In the genomic region with DNA sequence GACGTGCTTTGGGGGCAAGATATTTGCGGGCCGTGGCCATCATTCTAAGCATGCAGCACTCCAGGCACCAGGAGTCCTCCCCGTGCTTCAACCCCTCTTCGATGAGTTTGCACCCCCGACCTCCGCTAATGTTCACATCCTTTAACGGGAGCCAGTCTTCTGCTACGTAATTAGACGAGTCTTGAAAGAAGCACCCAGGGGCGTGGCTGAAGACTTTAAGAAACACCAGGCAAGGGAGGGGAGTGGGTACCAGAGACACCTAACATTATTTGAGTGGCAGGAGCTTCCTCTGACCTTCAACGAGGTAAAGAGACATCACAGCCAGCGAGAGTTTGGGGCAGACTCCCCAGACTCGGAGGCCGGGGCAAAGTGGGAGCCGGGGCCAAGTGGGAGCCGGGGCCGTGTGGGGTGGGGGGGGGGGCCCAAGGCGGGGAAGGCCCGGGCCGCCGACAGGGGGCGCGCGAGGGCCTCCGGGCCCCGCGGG, we compare ENCODE assay signal across 8 cellular contexts. TPM values are rescaled to one million over a fixed set of nuclear protein-coding genes. Genes with fewer than 3 reads are reported as not detected.
A peak's percentile ranks its signal among the peaks of the same experiment; 100 is the strongest.
DNase-seq lines count a peak whose midpoint lies in the region; ATAC-seq and TF ChIP-seq lines count a peak whose summit lies in the region.

No MANE protein-coding gene starts in this region.

- H3K36me3 Mint-ChIP-seq in naive B cell = peaks cover 2 to 6% of the 10 kb centered on the region in 2 donors

- no peak for TF ChIP-seq POLR2A in GM18505 (IDR thresholded peaks at IDR 0.05; ENCODE audit: borderline replicate concordance, extremely low read depth, insufficient read depth, insufficient read length)

- peak overlapping the region; percentile 72 to 97 (median 96) for H3K27ac Mint-ChIP-seq in naive B cell

- TF ChIP-seq CTCF in A673 (conservative IDR thresholded peaks at IDR 0.05; ENCODE audit: low read depth, low read length) = peak; percentile 44
- peak; percentile 100 for TF ChIP-seq CTCF in Panc1 (IDR thresholded peaks at IDR 0.05)
- no peak for TF ChIP-seq CTCF in colonic mucosa (IDR thresholded peaks at IDR 0.05)

- BruUV-seq in A673 (replicated peaks; lab: Mats Ljungman, UMichigan) (no TSS peak), Panc1 (replicated peaks; lab: Mats Ljungman, UMichigan) (no TSS peak)

- in situ Hi-C loops in Panc1 (cut with HindIII; ENCODE audit: low pct_unique_long_range_greater_than_20kb, low sequenced_read_pairs) = no loop called here

- DNase-seq in A673 (ENCODE audit: low spot score) (peak; percentile 71), Panc1 (ENCODE audit: low read depth, low spot score) (no peak), colonic mucosa (peak; percentile 30), naive B cell (peak; percentile 64), NCI-H510A (lab: John Stamatoyannopoulos, UW) (no peak), AG08396 (ENCODE audit: low spot score) (no peak)

- H3K9me3 Mint-ChIP-seq in naive B cell = no peaks in the 10 kb centered on the region

- H3K27me3 Mint-ChIP-seq in naive B cell = peaks cover 0 to 5% (median under 1%) of the 10 kb centered on the region in 3 donors

- peaks cover 14% of the 10 kb centered on the region for H3K36me3 ChIP-seq in A673 (ENCODE audit: insufficient read depth, low read length, poor library complexity, severe bottlenecking)
- H3K36me3 ChIP-seq in Panc1 (ENCODE audit: control insufficient read depth, insufficient read depth, low read length) = peaks cover 16% of the 10 kb centered on the region
- H3K36me3 ChIP-seq in colonic mucosa = no peaks in the 10 kb centered on the region

- H3K27me3 ChIP-seq in A673 (replicated peaks; ENCODE audit: insufficient read depth, low read depth, low read length, poor library complexity) = no peaks in the 10 kb centered on the region
- H3K27me3 ChIP-seq in Panc1 (ENCODE audit: control insufficient read depth, insufficient read depth, low read length) = no peaks in the 10 kb centered on the region
- no peaks in the 10 kb centered on the region for H3K27me3 ChIP-seq in colonic mucosa

- no peaks in the 10 kb centered on the region for H3K9me3 ChIP-seq in A673 (ENCODE audit: low read depth, low read length, poor library complexity, severe bottlenecking)
- no peaks in the 10 kb centered on the region for H3K9me3 ChIP-seq in Panc1 (ENCODE audit: control insufficient read depth, insufficient read depth, low read depth, low read length)
- no peaks in the 10 kb centered on the region for H3K9me3 ChIP-seq in colonic mucosa

- CTCF ChIA-PET in A673 (lab: Charles Lee) = interaction anchor here (0.7 kb wide), 2 partner anchors 87 to 131 kb away, joined by 3 read pairs; no protein-coding TSS in a partner anchor
- CTCF ChIA-PET in Panc1 (lab: Charles Lee) = interaction anchor here (0.6 kb wide), 1 partner anchor 138 kb away, joined by 6 read pairs; no protein-coding TSS in a partner anchor

- no peak overlapping the region for H3K9ac ChIP-seq in colonic mucosa (ENCODE audit: low read depth in 2 of 2, low read length in 2 of 2)

- peaks cover 10 to 34% (median 23%) of the 10 kb centered on the region in 3 donors for H3K4me1 Mint-ChIP-seq in naive B cell

- H3K4me1 ChIP-seq in A673 (ENCODE audit: insufficient read depth, low read length, poor library complexity, severe bottlenecking) = peaks cover 25% of the 10 kb centered on the region
- H3K4me1 ChIP-seq in Panc1 (ENCODE audit: control insufficient read depth, insufficient read depth, low read length) = peaks cover 30% of the 10 kb centered on the region
- H3K4me1 ChIP-seq in colonic mucosa = peaks cover 3% of the 10 kb centered on the region

- POLR2A ChIA-PET in A673 (lab: Charles Lee; ENCODE audit: low non-redundant PET) (no interaction called here), Panc1 (lab: Charles Lee) (interaction anchor here (0.7 kb wide), 1 partner anchor 297 kb away, joined by 12 read pairs; no protein-coding TSS in a partner anchor)

- intact Hi-C loops in A673 (cut with micrococcal nuclease; ENCODE audit: unreplicated experiment) = loop anchor here (2.0 kb wide), 1 partner anchor 201 kb away; no protein-coding TSS in a partner anchor
- intact Hi-C loops in Panc1 (cut with micrococcal nuclease; ENCODE audit: unreplicated experiment) = loop anchor here (2.0 kb wide), 1 partner anchor 201 kb away; no protein-coding TSS in a partner anchor
- intact Hi-C loops in colonic mucosa (cut with DNase I) = loop anchor here (10.0 kb wide), 1 partner anchor 201 kb away; no protein-coding TSS in a partner anchor

- peak; percentile 22 for ATAC-seq in GM18505 (IDR thresholded peaks at IDR 0.05; ENCODE audit: unreplicated experiment)
- ATAC-seq in HG02938 (IDR thresholded peaks at IDR 0.05; ENCODE audit: unreplicated experiment) = peak; percentile 24
- peak; percentile 49 for ATAC-seq in Panc1
- peak; percentile 52 to 61 for ATAC-seq in naive B cell (ENCODE audit: low read depth in 2 of 2)

- peak overlapping the region; percentile 91 to 97 (median 95) for H3K4me3 Mint-ChIP-seq in naive B cell

- H3K4me3 ChIP-seq in A673 (ENCODE audit: low read depth, low read length, poor library complexity, severe bottlenecking) (peak overlapping the region; percentile 75), Panc1 (ENCODE audit: low read depth in 2 of 2, low read length in 2 of 2) (peak overlapping the region; percentile 86 to 97), colonic mucosa (peak overlapping the region; percentile 68)

- H3K27ac ChIP-seq in A673 (ENCODE audit: low read depth, low read length, poor library complexity, severe bottlenecking) (peak overlapping the region; percentile 91), Panc1 (ENCODE audit: low read length) (peak overlapping the region; percentile 76), colonic mucosa (peak overlapping the region; percentile 85)

RNA-seq across cellular contexts. Expression of a gene that starts 31.1 kb away (rescaled TPM):
- total RNA-seq in A673 (2021) (149 and 175 TPM in 2 replicates), Panc1 (2021; ENCODE audit: unreplicated experiment) (295 TPM), colonic mucosa (100 to 1,000 TPM; 235 to 288 TPM)
- 833 TPM for polyA plus RNA-seq in Panc1 (2012; ENCODE audit: insufficient read length)
- polyA plus RNA-seq in naive B cell (ENCODE audit: low read depth in 6 of 6) = 100 to 1,000 TPM; 175 to 294 (median 276) TPM

Comparison
In these comparisons a context has a peak if more than half of its experiments do, and no peak if none do; other contexts are left out.
1. DNase-seq: peak in A673 (single experiment), colonic mucosa (single experiment) and naive B cell (single experiment); none in Panc1 (single experiment), NCI-H510A (single experiment) and AG08396 (single experiment).
2. Peak in every context shown above with its lines, with median percentiles within 50 percentile points of each other: H3K27ac ChIP-seq, H3K4me3 ChIP-seq and ATAC-seq.